ENCODE assay signal across 8 cellular contexts in the genomic region with DNA sequence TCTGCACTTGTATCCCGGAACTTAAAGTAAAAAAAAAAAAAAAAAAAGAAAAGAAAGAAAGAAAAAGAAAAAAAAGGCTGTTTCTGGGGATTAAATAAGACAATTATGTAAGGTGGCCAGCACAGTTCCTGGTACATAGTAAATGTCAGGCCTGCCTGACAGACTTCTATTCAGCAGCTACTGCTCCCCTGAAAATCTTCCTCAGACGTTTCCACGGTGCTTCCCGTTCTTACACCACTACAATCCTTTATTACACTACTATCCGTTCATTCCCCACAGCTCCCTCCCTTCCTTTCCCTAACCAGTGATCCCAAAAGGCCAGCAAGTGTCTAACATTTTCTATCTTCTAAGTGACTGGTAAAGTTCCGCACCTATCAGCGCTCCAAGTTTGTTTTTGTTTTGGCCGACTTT. TPM values are rescaled to one million over a fixed set of nuclear protein-coding genes. Genes with fewer than 3 reads are reported as not detected.
A peak's percentile ranks its signal among the peaks of the same experiment; 100 is the strongest.
DNase-seq lines count a peak whose midpoint lies in the region; TF ChIP-seq lines count a peak whose summit lies in the region.

No MANE protein-coding gene starts in this region.

- H3K9me3 ChIP-seq in OCI-LY1 (ENCODE audit: low read length) (no peaks in the 10 kb centered on the region), neuron (ENCODE audit: low read length) (no peaks in the 10 kb centered on the region)

- H2AFZ ChIP-seq in OCI-LY1 (ENCODE audit: low read length) (peak overlapping the region; percentile 93), neuron (ENCODE audit: low read depth, low read length) (peak overlapping the region; percentile 91)

- peak; percentile 38 for DNase-seq in DMS153 (lab: John Stamatoyannopoulos, UW)
- DNase-seq in DMS153 treated with DMSO at 0.1 percent for 48 hours (lab: John Stamatoyannopoulos, UW; ENCODE audit: unreplicated experiment), result no peak
- no peak for DNase-seq in endothelial cell (ENCODE audit: low spot score)
- no peak for DNase-seq in NCI-H226
- DNase-seq in NCI-H774 (lab: John Stamatoyannopoulos, UW), result no peak
- no peak for DNase-seq in T-helper 9 cell

- peaks cover 27% of the 10 kb centered on the region for H3K79me2 ChIP-seq in OCI-LY1 (ENCODE audit: insufficient read depth, low read length)

- H3F3A ChIP-seq in OCI-LY1 (ENCODE audit: insufficient read depth, low read length), result no peaks in the 10 kb centered on the region

- H3K27me3 Mint-ChIP-seq in endothelial cell (ENCODE audit: unreplicated experiment), result peaks cover 12% of the 10 kb centered on the region

- H3K4me1 Mint-ChIP-seq in endothelial cell (ENCODE audit: unreplicated experiment), result peaks cover 18% of the 10 kb centered on the region

- H3K27ac Mint-ChIP-seq in endothelial cell (ENCODE audit: unreplicated experiment), result peak overlapping the region; percentile 98

- no peaks in the 10 kb centered on the region for H3K9me2 ChIP-seq in OCI-LY1 (ENCODE audit: low read depth, low read length)

- peak overlapping the region; percentile 95 for H3K4me3 Mint-ChIP-seq in endothelial cell (ENCODE audit: unreplicated experiment)

- peak overlapping the region; percentile 99 for H3K4me2 ChIP-seq in OCI-LY1 (ENCODE audit: low read length)

- H3K4me1 ChIP-seq in OCI-LY1 (ENCODE audit: insufficient read depth, low read length, severe bottlenecking) (peaks cover 26% of the 10 kb centered on the region), neuron (ENCODE audit: insufficient read depth, low read length) (peaks cover 14% of the 10 kb centered on the region)

- H3K4me3 ChIP-seq in OCI-LY1 (ENCODE audit: low read depth, low read length, poor library complexity, severe bottlenecking) (peak overlapping the region; percentile 89), neuron (ENCODE audit: low read length) (peak overlapping the region; percentile 95)

- H3K27me3 ChIP-seq in OCI-LY1 (ENCODE audit: insufficient read depth, low read length) (no peaks in the 10 kb centered on the region), neuron (ENCODE audit: insufficient read depth, low read length) (no peaks in the 10 kb centered on the region)

- H3K36me3 ChIP-seq in OCI-LY1 (ENCODE audit: insufficient read depth, low read length) (peaks cover 31% of the 10 kb centered on the region), neuron (ENCODE audit: insufficient read depth, low read length) (no peaks in the 10 kb centered on the region)

- H4K20me1 ChIP-seq in OCI-LY1 (ENCODE audit: insufficient read depth, low read length), result no peaks in the 10 kb centered on the region

- TF ChIP-seq CTCF in OCI-LY1 (IDR thresholded peaks at IDR 0.05; ENCODE audit: low read length) (no peak), endothelial cell (IDR thresholded peaks at IDR 0.05; ENCODE audit: unreplicated experiment) (no peak)

- peak overlapping the region; percentile 95 for H3K27ac ChIP-seq in OCI-LY1 (ENCODE audit: low read depth, low read length, poor library complexity, severe bottlenecking)

- H3K9me3 Mint-ChIP-seq in endothelial cell (ENCODE audit: unreplicated experiment), result no peaks in the 10 kb centered on the region

- H3K9ac ChIP-seq in OCI-LY1 (ENCODE audit: low read length), result peak overlapping the region; percentile 98

- peaks cover 5% of the 10 kb centered on the region for H3K36me3 Mint-ChIP-seq in endothelial cell (ENCODE audit: low read depth, unreplicated experiment)

RNA-seq across cellular contexts. Expression of a gene that starts 0.6 kb away (rescaled TPM):
- total RNA-seq in endothelial cell (ENCODE audit: unreplicated experiment), result 36.2 TPM
